In genomic region chr12:109445224-109445623, GRCh38 we compare ENCODE assay signal across 18 cellular contexts. TPM values are rescaled to one million over a fixed set of nuclear protein-coding genes. Genes with fewer than 3 reads are reported as not detected.
DNase-seq lines count a peak whose midpoint lies in the region; TF ChIP-seq lines count a peak whose summit lies in the region.
"Had no signal": no experiment of that assay in that cellular context is flagged by ENCODE, and none has a peak within 500 bp of the region (broad histone marks: within the 10 kb centered on the region; RNA-seq: fewer than 3 reads in every experiment).

No MANE protein-coding gene starts in this region.

- H3K27ac Mint-ChIP-seq in T-helper 2 cell treated with Interferon-gamma antibody and Interleukin-4, amounts not matched to agents 5 μg/mL and 100 μg/mL, for 36 hours: no peak overlapping the region
- H3K27ac Mint-ChIP-seq: progenitor cell of endocrine pancreas had no signal

- no peaks in the 10 kb centered on the region for H3K27me3 Mint-ChIP-seq in T-helper 2 cell treated with Interferon-gamma antibody and Interleukin-4, amounts not matched to agents 5 μg/mL and 100 μg/mL, for 36 hours (ENCODE audit: low read depth)
- H3K27me3 Mint-ChIP-seq: activated CD4-positive, alpha-beta T cell treated with anti-CD3 and anti-CD28 coated beads, Interleukin-2, amount 10 ng/mL, durations not matched to agents 7 days and 5 days; progenitor cell of endocrine pancreas had no signal

- no peak overlapping the region for H3K4me3 ChIP-seq in adipocyte (ENCODE audit: low read length)
- H3K4me3 ChIP-seq in foreskin fibroblast (ENCODE audit: low read depth in 1 of 2, low read length in 2 of 2): no peak overlapping the region
- H3K4me3 ChIP-seq in skeletal muscle tissue (ENCODE audit: low read length in 3 of 3): no peak overlapping the region
- H3K4me3 ChIP-seq: tibial artery had no signal

- H3K9me3 Mint-ChIP-seq in T-helper 2 cell treated with Interferon-gamma antibody and Interleukin-4, amounts not matched to agents 5 μg/mL and 100 μg/mL, for 36 hours: no peaks in the 10 kb centered on the region
- H3K9me3 Mint-ChIP-seq: activated CD4-positive, alpha-beta T cell treated with anti-CD3 and anti-CD28 coated beads, Interleukin-2, amount 10 ng/mL, durations not matched to agents 7 days and 5 days had no signal

- H3K27ac ChIP-seq in skeletal muscle tissue (ENCODE audit: low read depth, low read length): peak overlapping the region; percentile 49

- H3K27me3 ChIP-seq in adipocyte (replicated peaks; ENCODE audit: control insufficient read depth, insufficient read depth, low read length) (no peaks in the 10 kb centered on the region), skeletal muscle tissue (ENCODE audit: control insufficient read depth in 3 of 3, insufficient read depth in 3 of 3, low read length in 3 of 3) (no peaks in the 10 kb centered on the region)
- H3K27me3 ChIP-seq: tibial artery had no signal

- H3K4me1 ChIP-seq in adipocyte (ENCODE audit: control insufficient read depth, insufficient read depth, low read length) (peaks cover 62% of the 10 kb centered on the region), skeletal muscle tissue (ENCODE audit: control insufficient read depth in 3 of 3, insufficient read depth in 3 of 3, low read length in 3 of 3) (no peaks in the 10 kb centered on the region)

- peaks cover 2% of the 10 kb centered on the region for H3K36me3 Mint-ChIP-seq in T-helper 2 cell treated with Interferon-gamma antibody and Interleukin-4, amounts not matched to agents 5 μg/mL and 100 μg/mL, for 36 hours (ENCODE audit: low read depth)

- H3K4me3 Mint-ChIP-seq in T-helper 2 cell treated with Interferon-gamma antibody and Interleukin-4, amounts not matched to agents 5 μg/mL and 100 μg/mL, for 36 hours: no peak overlapping the region
- H3K4me3 Mint-ChIP-seq: activated CD4-positive, alpha-beta T cell treated with anti-CD3 and anti-CD28 coated beads, Interleukin-2, amount 10 ng/mL, durations not matched to agents 7 days and 5 days had no signal

- H3K36me3 ChIP-seq in adipocyte (ENCODE audit: control insufficient read depth, insufficient read depth, low read length, severe bottlenecking) (peaks cover 19% of the 10 kb centered on the region), skeletal muscle tissue (ENCODE audit: control insufficient read depth in 3 of 3, insufficient read depth in 3 of 3, low read length in 3 of 3) (peaks cover 11 to 19% (median 15%) of the 10 kb centered on the region in 3 donors)

- no peak for TF ChIP-seq CTCF in foreskin fibroblast (IDR thresholded peaks at IDR 0.05; ENCODE audit: low read depth, low read length)

- H3K9ac ChIP-seq in adipocyte (ENCODE audit: low read length) (peak overlapping the region; percentile 57), skeletal muscle tissue (ENCODE audit: low read depth in 1 of 3, low read length in 3 of 3) (no peak overlapping the region)

- H3K4me1 Mint-ChIP-seq in T-helper 2 cell treated with Interferon-gamma antibody and Interleukin-4, amounts not matched to agents 5 μg/mL and 100 μg/mL, for 36 hours (ENCODE audit: low read depth): no peaks in the 10 kb centered on the region
- H3K4me1 Mint-ChIP-seq: activated CD4-positive, alpha-beta T cell treated with anti-CD3 and anti-CD28 coated beads, Interleukin-2, amount 10 ng/mL, durations not matched to agents 7 days and 5 days had no signal

- no peaks in the 10 kb centered on the region for H3K9me3 ChIP-seq in adipocyte (ENCODE audit: control insufficient read depth, low read length)
- no peaks in the 10 kb centered on the region for H3K9me3 ChIP-seq in skeletal muscle tissue (ENCODE audit: control insufficient read depth in 3 of 3, low read length in 3 of 3)
- H3K9me3 ChIP-seq: tibial artery had no signal

- DNase-seq in GM03348 (ENCODE audit: low spot score): peak; percentile 68
- peak; percentile 85 for DNase-seq in adipocyte (ENCODE audit: low read depth)
- DNase-seq in foreskin fibroblast: peak; percentile 68 to 73
- no peak for DNase-seq in OCI-M1 (lab: John Stamatoyannopoulos, UW)
- DNase-seq in NCI-H2171 treated with DMSO at 0.1 percent for 48 hours (lab: John Stamatoyannopoulos, UW): no peak
- no peak for DNase-seq in NAMALWA (ENCODE audit: low spot score)
- DNase-seq in T-helper 2 cell treated with Interferon-gamma antibody and Interleukin-4, amounts not matched to agents 5 μg/mL and 100 μg/mL, for 36 hours (ENCODE audit: low spot score): no peak
- DNase-seq: activated CD4-positive, alpha-beta T cell treated with anti-CD3 and anti-CD28 coated beads, Interleukin-2, amount 10 ng/mL, durations not matched to agents 7 days and 5 days; aorta; effector memory CD4-positive, alpha-beta T cell; NCI-H2081 treated with DMSO at 0.1 percent for 48 hours; NCI-H748 treated with DMSO at 0.1 percent for 48 hours; RPMI8226; stimulated activated CD4-positive, alpha-beta T cell treated with anti-CD3 and anti-CD28 coated beads, Interleukin-2, amount 100 ng/mL, for 24 hours; stimulated activated CD8-positive, alpha-beta memory T cell treated with anti-CD3 and anti-CD28 coated beads, Interleukin-4, amount 100 ng/mL, for 48 hours; tibial artery had no signal

RNA-seq across cellular contexts. Expression of gene KCTD10, which starts 31.9 kb away (rescaled TPM):
- 24.0 TPM for total RNA-seq in skeletal muscle tissue

RNA-seq across cellular contexts. Expression of gene UBE3B, which starts 32.2 kb away (rescaled TPM):
- 21.4 TPM for total RNA-seq in skeletal muscle tissue

Comparison
In these comparisons a context has a peak if more than half of its experiments do, and no peak if none do; other contexts are left out.
1. DNase-seq: peak in GM03348 (single experiment), adipocyte (single experiment) and foreskin fibroblast (2 of 2); none in OCI-M1 (single experiment), NCI-H2171 treated with DMSO at 0.1 percent for 48 hours (single experiment), NAMALWA (single experiment) and T-helper 2 cell treated with Interferon-gamma antibody and Interleukin-4, amounts not matched to agents 5 μg/mL and 100 μg/mL, for 36 hours (single experiment).